In the genomic region with DNA sequence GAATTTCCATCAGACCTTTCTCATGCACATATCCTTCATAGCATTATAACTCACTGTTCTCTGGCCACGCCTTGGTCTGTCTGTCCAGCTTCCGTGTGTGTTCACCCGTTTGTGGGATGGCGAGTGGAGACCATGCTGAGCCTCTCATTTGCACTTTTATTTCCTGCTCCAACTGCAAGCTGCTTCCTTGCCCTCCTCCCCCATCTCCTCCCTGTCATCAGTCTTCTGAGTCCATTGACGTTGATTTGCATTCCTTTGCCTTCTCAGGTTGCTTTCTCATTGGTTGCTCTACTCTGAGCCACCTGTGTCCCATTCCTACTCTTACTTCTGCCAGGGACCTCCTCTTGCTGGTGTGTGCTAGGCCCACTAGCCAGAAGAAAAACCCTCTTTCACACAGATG, we compare ENCODE assay signal across 19 cellular contexts.
DNase-seq lines count a peak whose midpoint lies in the region; ATAC-seq, FAIRE-seq and TF ChIP-seq lines count a peak whose summit lies in the region.
"Had no signal": no experiment of that assay in that cellular context is flagged by ENCODE, and none has a peak within 500 bp of the region (broad histone marks: within the 10 kb centered on the region; RNA-seq: fewer than 3 reads in every experiment).

No MANE protein-coding gene starts in this region.

- peak overlapping the region; percentile 85 for H3K27ac Mint-ChIP-seq in neural crest cell (ENCODE audit: unreplicated experiment)
- H3K27ac Mint-ChIP-seq: activated naive CD4-positive, alpha-beta T cell treated with anti-CD3 and anti-CD28 coated beads, Interleukin-2, amount 10 ng/mL, durations not matched to agents 7 days and 5 days had no signal

- no peaks in the 10 kb centered on the region for H3K9me3 ChIP-seq in endothelial cell of umbilical vein (replicated peaks; ENCODE audit: control insufficient read depth, insufficient read depth, low read length)

- H3K36me3 ChIP-seq in endothelial cell of umbilical vein (ENCODE audit: control insufficient read depth in 2 of 2, extremely low read depth in 1 of 2, insufficient read depth in 2 of 2, low read length in 2 of 2): no peaks in the 10 kb centered on the region

- ATAC-seq in HG03196 (IDR thresholded peaks at IDR 0.05; ENCODE audit: unreplicated experiment) (no peak), HG03439 (IDR thresholded peaks at IDR 0.05; ENCODE audit: unreplicated experiment) (no peak)

- H3K27me3 Mint-ChIP-seq in neural crest cell (ENCODE audit: low read depth): no peaks in the 10 kb centered on the region

- in situ Hi-C loops in GM13976 (cut with MboI; ENCODE audit: low sequenced_read_pairs, unreplicated experiment): no loop called here

- no peaks in the 10 kb centered on the region for H3K9me1 ChIP-seq in endothelial cell of umbilical vein (replicated peaks; ENCODE audit: control insufficient read depth, extremely low read depth, insufficient read depth, low read length)

- no peaks in the 10 kb centered on the region for H3K27me3 ChIP-seq in endothelial cell of umbilical vein (ENCODE audit: control insufficient read depth in 2 of 2, insufficient read depth in 2 of 2, low read length in 2 of 2)

- no peak overlapping the region for H3K9ac ChIP-seq in endothelial cell of umbilical vein (replicated peaks; ENCODE audit: extremely low read depth, insufficient read depth, low read length)
- H3K9ac ChIP-seq: GM23248 had no signal

- no peak overlapping the region for H3K4me2 ChIP-seq in endothelial cell of umbilical vein (ENCODE audit: insufficient read depth, low read length)

- H4K20me1 ChIP-seq in endothelial cell of umbilical vein (replicated peaks; ENCODE audit: control insufficient read depth, extremely low read depth, insufficient read depth, low read length): no peaks in the 10 kb centered on the region

- DNase-seq in DMS153 (lab: John Stamatoyannopoulos, UW): peak; percentile 41
- peak; percentile 86 to 94 for DNase-seq in NCI-H526 (lab: John Stamatoyannopoulos, UW)
- peak; percentile 69 for DNase-seq in endothelial cell of umbilical vein (ENCODE audit: low read depth, low spot score)
- no peak for DNase-seq in neural crest cell (ENCODE audit: low read depth, low spot score)
- no peak for DNase-seq in GM13976 (ENCODE audit: low spot score)
- DNase-seq in NCI-H2227 treated with DMSO at 0.1 percent for 48 hours (lab: John Stamatoyannopoulos, UW): no peak
- DNase-seq: activated naive CD4-positive, alpha-beta T cell treated with anti-CD3 and anti-CD28 coated beads, Interleukin-2, amount 10 ng/mL, durations not matched to agents 7 days and 5 days; activated T-cell treated with anti-CD3 and anti-CD28 coated beads for 4 hours; CD4-positive, alpha-beta memory T cell; GM23248; KG1; midbrain; NCI-H1105 treated with DMSO at 0.1 percent for 48 hours; stimulated activated CD4-positive, alpha-beta T cell treated with anti-CD3 and anti-CD28 coated beads, Interleukin-4, amount 100 ng/mL, for 1 hour; SW 1271 had no signal

- H3K4me3 ChIP-seq in endothelial cell of umbilical vein (replicated peaks in 1 of 3; ENCODE audit: insufficient read depth in 1 of 3, low read depth in 1 of 3, low read length in 3 of 3): no peak overlapping the region
- H3K4me3 ChIP-seq: GM23248 had no signal

- H3K4me3 Mint-ChIP-seq in neural crest cell: no peak overlapping the region
- H3K4me3 Mint-ChIP-seq: activated naive CD4-positive, alpha-beta T cell treated with anti-CD3 and anti-CD28 coated beads, Interleukin-2, amount 10 ng/mL, durations not matched to agents 7 days and 5 days; CD4-positive, alpha-beta memory T cell had no signal

- no peak overlapping the region for H3K27ac ChIP-seq in endothelial cell of umbilical vein (ENCODE audit: insufficient read depth, low read depth, low read length)
- H3K27ac ChIP-seq: GM23248 had no signal

- peaks cover 30% of the 10 kb centered on the region for H3K4me1 ChIP-seq in endothelial cell of umbilical vein (ENCODE audit: control insufficient read depth, extremely low read depth, insufficient read depth, low read length)

- H3K36me3 Mint-ChIP-seq in neural crest cell (ENCODE audit: low read depth): no peaks in the 10 kb centered on the region
- H3K36me3 Mint-ChIP-seq: activated naive CD4-positive, alpha-beta T cell treated with anti-CD3 and anti-CD28 coated beads, Interleukin-2, amount 10 ng/mL, durations not matched to agents 7 days and 5 days; CD4-positive, alpha-beta memory T cell had no signal

- peaks cover 58% of the 10 kb centered on the region for H3K4me1 Mint-ChIP-seq in neural crest cell
- H3K4me1 Mint-ChIP-seq: activated naive CD4-positive, alpha-beta T cell treated with anti-CD3 and anti-CD28 coated beads, Interleukin-2, amount 10 ng/mL, durations not matched to agents 7 days and 5 days; CD4-positive, alpha-beta memory T cell had no signal

- no TSS peak for BruUV-seq in endothelial cell of umbilical vein (replicated peaks; lab: Mats Ljungman, UMichigan)

- H2AFZ ChIP-seq in endothelial cell of umbilical vein (ENCODE audit: low read depth, low read length): peak overlapping the region; percentile 4
- H2AFZ ChIP-seq: GM23248 had no signal

- dilution Hi-C loops in endothelial cell of umbilical vein (cut with MboI; ENCODE audit: extremely low pct_ligation_motif_present, low sequenced_read_pairs): no loop called here

- no peaks in the 10 kb centered on the region for H3K79me2 ChIP-seq in endothelial cell of umbilical vein (ENCODE audit: control insufficient read depth, insufficient read depth, low read length)

- no peak for FAIRE-seq in endothelial cell of umbilical vein (lab: Jason Lieb, UNC)
- FAIRE-seq: G401.6, TTC549 had no signal

- intact Hi-C loops in endothelial cell of umbilical vein (cut with micrococcal nuclease): no loop called here

- no peaks in the 10 kb centered on the region for H3K9me3 Mint-ChIP-seq in neural crest cell
- H3K9me3 Mint-ChIP-seq: activated naive CD4-positive, alpha-beta T cell treated with anti-CD3 and anti-CD28 coated beads, Interleukin-2, amount 10 ng/mL, durations not matched to agents 7 days and 5 days had no signal

- TF ChIP-seq CTCF in endothelial cell of umbilical vein (IDR thresholded peaks at IDR 0.05; ENCODE audit: extremely low read depth in 1 of 2, insufficient read depth in 1 of 2, low read depth in 1 of 2, low read length in 2 of 2) (no peak), neural crest cell (conservative IDR thresholded peaks at IDR 0.05) (no peak), GM13976 (IDR thresholded peaks at IDR 0.05; ENCODE audit: borderline replicate concordance, control extremely low read depth, extremely low read depth, insufficient read depth, missing control alignments) (no peak)

- CTCF ChIA-PET in endothelial cell of umbilical vein (lab: Charles Lee): no interaction called here

- POLR2A ChIA-PET in endothelial cell of umbilical vein (lab: Charles Lee): no interaction called here

- no peak for TF ChIP-seq POLR2A in endothelial cell of umbilical vein (IDR thresholded peaks at IDR 0.05; ENCODE audit: low read depth, low read length)

TF ChIP-seq in endothelial cell of umbilical vein, 7 proteins besides CTCF, POLR2A, EP300 and RAD21:
- TF ChIP-seq JUN (IDR thresholded peaks at IDR 0.05; ENCODE audit: borderline replicate concordance, insufficient read depth, insufficient read length, low read depth) (no peak), FOS (IDR thresholded peaks at IDR 0.05; ENCODE audit: borderline replicate concordance, insufficient read depth, low read length) (no peak), GATA2 (IDR thresholded peaks at IDR 0.05; ENCODE audit: insufficient read depth, insufficient read length, low read depth, low read length) (no peak), MYC (IDR thresholded peaks at IDR 0.05; ENCODE audit: low read depth, low read length) (no peak), EZH2 (IDR thresholded peaks at IDR 0.05; ENCODE audit: borderline replicate concordance, low read depth, low read length, severe bottlenecking) (no peak), POLR2AphosphoS5 (IDR thresholded peaks at IDR 0.05; ENCODE audit: insufficient read depth, low read depth, low read length) (no peak)
- TF ChIP-seq, protein P1, sequence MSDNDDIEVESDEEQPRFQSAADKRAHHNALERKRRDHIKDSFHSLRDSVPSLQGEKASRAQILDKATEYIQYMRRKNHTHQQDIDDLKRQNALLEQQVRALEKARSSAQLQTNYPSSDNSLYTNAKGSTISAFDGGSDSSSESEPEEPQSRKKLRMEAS (IDR thresholded peaks at IDR 0.05; ENCODE audit: insufficient read depth, insufficient read length): no peak

Comparison
In these comparisons a context has a peak if more than half of its experiments do, and no peak if none do; other contexts are left out.
1. DNase-seq: peak in DMS153 (single experiment), NCI-H526 (2 of 2) and endothelial cell of umbilical vein (single experiment); none in neural crest cell (single experiment), GM13976 (single experiment) and NCI-H2227 treated with DMSO at 0.1 percent for 48 hours (single experiment).